In genomic region chr5:139660105-139660915, GRCh38 we compare ENCODE assay signal across 9 cellular contexts. TPM values are rescaled to one million over a fixed set of nuclear protein-coding genes. Genes with fewer than 3 reads are reported as not detected.
DNase-seq lines count a peak whose midpoint lies in the region; ATAC-seq, FAIRE-seq and TF ChIP-seq lines count a peak whose summit lies in the region.
"Had no signal": no experiment of that assay in that cellular context is flagged by ENCODE, and none has a peak within 500 bp of the region (broad histone marks: within the 10 kb centered on the region; RNA-seq: fewer than 3 reads in every experiment).

No MANE protein-coding gene starts in this region.

- no peak for TF ChIP-seq RAD21 in GM12878 (IDR thresholded peaks at IDR 0.05; ENCODE audit: insufficient read depth, low read depth, low read length)

- BruUV-seq in GM12878 (replicated peaks; lab: Mats Ljungman, UMichigan), result no TSS peak

- RAD21 ChIA-PET in GM12878 (lab: Charles Lee; ENCODE audit: unreplicated experiment), result interaction anchor here (1.0 to 14.6 kb wide), 10 partner anchors 8 to 238 kb away, joined by 3 to 186 read pairs (median 13); partner anchors contain the start of gene CXXC5

- peaks cover 4% of the 10 kb centered on the region; the same call in 1 of the 2 replicates for H4K20me1 ChIP-seq in GM12878 (ENCODE audit: control insufficient read depth, insufficient read depth)
- no peaks in the 10 kb centered on the region for H4K20me1 ChIP-seq in keratinocyte (ENCODE audit: control insufficient read depth, extremely low read depth, insufficient read depth, low read length)

- intact Hi-C loops in GM12878 (cut with micrococcal nuclease; ENCODE audit: unreplicated experiment) (loop anchor here (5.0 kb wide), 1 partner anchor 203 kb away; no protein-coding TSS in a partner anchor), stomach (cut with DNase I; ENCODE audit: low total_unique reads) (no loop called here)

- SMC1A ChIA-PET in GM12878 (lab: Charles Lee; ENCODE audit: uncharacterized antibody, unreplicated experiment), result interaction anchor here (1.2 to 13.6 kb wide), 8 partner anchors 9 to 106 kb away, joined by 3 to 151 read pairs (median 5); partner anchors contain the start of gene CXXC5

- 15% methylated on average over 14 of the region's 14 CpGs for WGBS in GM12878 (ENCODE audit: insufficient coverage, insufficient replicate concordance, low lambda C conversion rate, missing lambda C conversion rate)
- WGBS in stomach, 5 donors, result 25 to 30% (median 29%) methylated on average over 10 to 14 of the region's 14 CpGs

- no peak; the same call in 1 of the 2 replicates for TF ChIP-seq POLR2A in GM12878 (IDR thresholded peaks at IDR 0.05; ENCODE audit: low read depth, low read length)
- TF ChIP-seq POLR2A in stomach (IDR thresholded peaks at IDR 0.05), result no peak

- H3K9me3 ChIP-seq in GM12878 (replicated peaks; ENCODE audit: control insufficient read depth, insufficient read depth, low read length), result no peaks in the 10 kb centered on the region
- no peaks in the 10 kb centered on the region for H3K9me3 ChIP-seq in keratinocyte (ENCODE audit: control insufficient read depth, low read depth, low read length)
- no peaks in the 10 kb centered on the region for H3K9me3 ChIP-seq in stomach

- H3K79me2 ChIP-seq in GM12878 (ENCODE audit: control insufficient read depth, insufficient read depth, low read length), result peaks cover 97% of the 10 kb centered on the region
- H3K79me2 ChIP-seq in keratinocyte (ENCODE audit: control insufficient read depth, insufficient read depth, low read length), result no peaks in the 10 kb centered on the region

- H3K4me2 ChIP-seq in GM12878 (ENCODE audit: control insufficient read depth, insufficient read depth), result peak overlapping the region; percentile 93
- peak overlapping the region; percentile 69 for H3K4me2 ChIP-seq in keratinocyte (ENCODE audit: control insufficient read depth, extremely low read depth, insufficient read depth, low read depth, low read length)

- in situ Hi-C loops in GM12878 (cut with MboI), result no loop called here

- dilution Hi-C loops in keratinocyte (cut with MboI; ENCODE audit: extremely low pct_ligation_motif_present, low sequenced_read_pairs), result no loop called here

- CTCF ChIA-PET in GM12878 (lab: Yijun Ruan, JAX), result interaction anchor here (0.6 to 3.8 kb wide), 8 partner anchors 9 to 107 kb away, joined by 3 to 24 read pairs (median 9); no protein-coding TSS in a partner anchor

- DNase-seq in A172 (ENCODE audit: low spot score) (peak; percentile 88), HPDE6-E6E7 (ENCODE audit: extremely low spot score) (peak; percentile 73), GM12878 (ENCODE audit: low read depth, low spot score) (no peak), keratinocyte (ENCODE audit: low read depth, low spot score) (no peak), stomach (peak; percentile 92), NOMO-1 treated with dmso at 0.1 percent for 144 hours (lab: John Stamatoyannopoulos, UW; ENCODE audit: unreplicated experiment) (no peak)

- TF ChIP-seq EP300 in GM12878 (IDR thresholded peaks at IDR 0.05; ENCODE audit: borderline replicate concordance in 1 of 2, control insufficient read depth in 1 of 2, low read depth in 2 of 2, low read length in 2 of 2), result no peak
- TF ChIP-seq EP300 in stomach (IDR thresholded peaks at IDR 0.05), result no peak

- H3K27ac ChIP-seq in GM12878 (ENCODE audit: control insufficient read depth, insufficient read depth), result peak overlapping the region; percentile 80
- peak overlapping the region; percentile 77 for H3K27ac ChIP-seq in keratinocyte (ENCODE audit: control insufficient read depth, insufficient read depth, low read length)
- peak overlapping the region; percentile 89 to 95 (median 94) for H3K27ac ChIP-seq in stomach

- H3K4me3 ChIP-seq in GM12878 (peak overlapping the region; percentile 64; the same call in 1 of the 2 replicates), keratinocyte (ENCODE audit: control insufficient read depth in 2 of 3, extremely low read depth in 1 of 3, insufficient read depth in 2 of 3, low read depth in 1 of 3, low read length in 3 of 3) (no peak overlapping the region), stomach (peak overlapping the region; percentile 14 to 35 (median 23))

- no peak; the same call in 2 of the 3 replicates for ATAC-seq in GM12878
- ATAC-seq in GM18519 (IDR thresholded peaks at IDR 0.05; ENCODE audit: low FRiP score, unreplicated experiment), result no peak
- ATAC-seq in GM21360 (IDR thresholded peaks at IDR 0.05; ENCODE audit: unreplicated experiment), result no peak

- peak overlapping the region; percentile 76 for H3K9ac ChIP-seq in GM12878 (ENCODE audit: control insufficient read depth, insufficient read depth, low read length)
- peak overlapping the region; percentile 60 for H3K9ac ChIP-seq in keratinocyte (ENCODE audit: control insufficient read depth, extremely low read depth, insufficient read depth, low read length)

- FAIRE-seq in GM12878 (lab: Jason Lieb, UNC), result no peak
- FAIRE-seq in keratinocyte (lab: Jason Lieb, UNC), result peak; percentile 26
- FAIRE-seq: endometrium had no signal

- no peak for TF ChIP-seq CTCF in GM12878 (IDR thresholded peaks at IDR 0.05 in 2 of 3, conservative IDR thresholded peaks at IDR 0.05 in 1 of 3; ENCODE audit: control insufficient read depth in 2 of 3, extremely low read depth in 1 of 3, insufficient read depth in 1 of 3, low read depth in 3 of 3, low read length in 3 of 3)
- no peak for TF ChIP-seq CTCF in keratinocyte (optimal IDR thresholded peaks at IDR 0.05 in 1 of 3, IDR thresholded peaks at IDR 0.05 in 1 of 3, conservative IDR thresholded peaks at IDR 0.05 in 1 of 3; ENCODE audit: extremely low read depth in 1 of 3, insufficient read depth in 2 of 3, low read length in 3 of 3)
- no peak for TF ChIP-seq CTCF in stomach (IDR thresholded peaks at IDR 0.05)

- H3K36me3 ChIP-seq in GM12878 (ENCODE audit: control insufficient read depth in 2 of 2, insufficient read depth in 2 of 2, low read length in 1 of 2) (peaks cover 3 to 13% of the 10 kb centered on the region in 2 experiments; a peak in 3 of 4 replicates), keratinocyte (ENCODE audit: control insufficient read depth in 2 of 2, extremely low read depth in 1 of 2, insufficient read depth in 2 of 2, low read length in 2 of 2) (no peaks in the 10 kb centered on the region), stomach (peaks cover 0 to 3% (median 0%) of the 10 kb centered on the region in 4 donors)

- no peaks in the 10 kb centered on the region for H3K9me1 ChIP-seq in keratinocyte (ENCODE audit: control insufficient read depth, extremely low read depth, insufficient read depth, low read length)

- H2AFZ ChIP-seq in GM12878 (ENCODE audit: control insufficient read depth, low read depth, low read length), result no peak overlapping the region
- H2AFZ ChIP-seq in keratinocyte (ENCODE audit: control insufficient read depth, low read length), result peak overlapping the region; percentile 73

- H3K4me1 ChIP-seq in GM12878 (ENCODE audit: control insufficient read depth, insufficient read depth, low read length) (peaks cover 97% of the 10 kb centered on the region), keratinocyte (ENCODE audit: control insufficient read depth, extremely low read depth, insufficient read depth, low read length) (peaks cover 17% of the 10 kb centered on the region), stomach (peaks cover 89 to 100% (median 100%) of the 10 kb centered on the region in 4 donors)

- H3K27me3 ChIP-seq in GM12878 (replicated peaks in 1 of 2; ENCODE audit: control insufficient read depth in 2 of 2, insufficient read depth in 2 of 2, low read length in 1 of 2) (no peaks in the 10 kb centered on the region), keratinocyte (ENCODE audit: control insufficient read depth, extremely low read depth, insufficient read depth, low read length) (no peaks in the 10 kb centered on the region), stomach (no peaks in the 10 kb centered on the region)

- POLR2A ChIA-PET in GM12878 (lab: Charles Lee), result interaction anchor here (0.6 to 16.9 kb wide), 10 partner anchors 10 to 376 kb away, joined by 3 to 163 read pairs (median 8); partner anchors contain the start of gene CXXC5

TF ChIP-seq in GM12878, 131 proteins besides CTCF, POLR2A, EP300 and RAD21 (continues in another document):
- TF ChIP-seq RBBP5 (conservative IDR thresholded peaks at IDR 0.05) (no peak), LARP7 (IDR thresholded peaks at IDR 0.05) (0 out of 2 replicates have a peak, but pooled peaks have one; percentile 4), NFXL1 (IDR thresholded peaks at IDR 0.05; ENCODE audit: borderline replicate concordance) (0 out of 2 replicates have a peak, but pooled peaks have one; percentile 38), EED (IDR thresholded peaks at IDR 0.05; ENCODE audit: low read depth) (0 out of 2 replicates have a peak, but pooled peaks have one; percentile 29)

RNA-seq across cellular contexts. Expression of gene CXXC5, which starts 12.2 kb away (rescaled TPM):
- total RNA-seq in A172 (2014; rRNA removed; shearing (Covaris generic)), result 162 and 189 TPM in 2 replicates
- total RNA-seq in GM12878 (2013; cell fraction: nucleolus; rRNA removed), result 37.6 and 40.4 TPM in 2 replicates
- total RNA-seq in GM12878 (2014; rRNA removed) (71.4 and 90.8 TPM in 2 replicates), GM12878 (2014; rRNA removed; fragmentation: Illumina TruSeq; extraction: Trizol) (24.9 and 26.8 TPM in 2 replicates), GM12878 (2021) (64.2 and 64.4 TPM in 2 replicates), stomach (100 to 1,000 TPM in 1 of 5 donors, 10 to 100 TPM in 4; 25.9 to 101 (median 32.7) TPM)
- 17.9 TPM for polyA plus RNA-seq in GM12878 (2011; ENCODE audit: low read depth)
- polyA plus RNA-seq in GM12878 (2011; rRNA removed) (55.4 and 57.5 TPM in 2 replicates), GM12878 (2014; fragmentation: Illumina TruSeq; extraction: Trizol) (25.6 and 36.0 TPM in 2 replicates), GM12878 (2014; fragmentation: Nextera tagmentation; extraction: Ambion mirVana) (1 to 10 TPM; 1.8 to 6.0 TPM), GM12878 (2014; rRNA removed) (59.1 and 68.6 TPM in 2 replicates), GM12878 (2016; fragmentation: Nextera tagmentation; extraction: Ambion mirVana) (10 to 100 TPM; 33.8 to 45.4 TPM), keratinocyte (0.59 to 1.7 TPM (median 1.0 TPM) in 3 replicates), stomach (10 to 100 TPM; 18.3 to 26.3 (median 22.2) TPM)
- polyA plus RNA-seq in GM12878 (2011; cell fraction: cytosol; rRNA removed), result 54.8 and 79.5 TPM in 2 replicates
- 43.4 and 55.0 TPM in 2 replicates for polyA plus RNA-seq in GM12878 (2011; cell fraction: nucleus; rRNA removed)
- 31.3 and 43.2 TPM in 2 replicates for polyA plus RNA-seq in GM12878 (2012)
- 32.3 and 76.6 TPM in 2 replicates for polyA minus RNA-seq in GM12878 (2011; rRNA and poly(A)+ RNA removed)
- 19.3 and 41.6 TPM in 2 replicates for polyA minus RNA-seq in GM12878 (2011; cell fraction: cytosol; rRNA and poly(A)+ RNA removed)
- 25.8 and 43.7 TPM in 2 replicates for polyA minus RNA-seq in GM12878 (2011; cell fraction: nucleus; rRNA and poly(A)+ RNA removed)
- 4.9 TPM for polyA plus RNA-seq in keratinocyte (2011; ENCODE audit: low read depth)
- polyA plus RNA-seq in keratinocyte (2011; cell fraction: cytosol; rRNA removed), result 1.0 and 1.1 TPM in 2 replicates
- polyA plus RNA-seq in keratinocyte (2011; cell fraction: nucleus; rRNA removed), result 1.2 and 2.1 TPM in 2 replicates
- polyA plus RNA-seq in keratinocyte (2012; ENCODE audit: low replicate concordance), result 0.65 and 6.6 TPM in 2 replicates
- polyA minus RNA-seq in keratinocyte, result 0.80 to 2.0 TPM (median 1.4 TPM) in 3 replicates
- 5.4 TPM for polyA minus RNA-seq in keratinocyte (2011; cell fraction: cytosol; rRNA and poly(A)+ RNA removed)
- 2.2 and 3.7 TPM in 2 replicates for polyA minus RNA-seq in keratinocyte (2011; cell fraction: nucleus; rRNA and poly(A)+ RNA removed)

Comparison
In these comparisons a context has a peak if more than half of its experiments do, and no peak if none do; other contexts are left out.
1. DNase-seq: peak in A172 (single experiment), HPDE6-E6E7 (single experiment) and stomach (single experiment); none in GM12878 (single experiment), keratinocyte (single experiment) and NOMO-1 treated with dmso at 0.1 percent for 144 hours (single experiment).
2. H3K4me3 ChIP-seq: peak in GM12878 (single experiment) and stomach (4 of 4); none in keratinocyte (0 of 3).
3. Peak in every context shown above with its lines, with median percentiles within 50 percentile points of each other: H3K27ac ChIP-seq.